ENCODE assay signal across 18 cellular contexts in the genomic region with DNA sequence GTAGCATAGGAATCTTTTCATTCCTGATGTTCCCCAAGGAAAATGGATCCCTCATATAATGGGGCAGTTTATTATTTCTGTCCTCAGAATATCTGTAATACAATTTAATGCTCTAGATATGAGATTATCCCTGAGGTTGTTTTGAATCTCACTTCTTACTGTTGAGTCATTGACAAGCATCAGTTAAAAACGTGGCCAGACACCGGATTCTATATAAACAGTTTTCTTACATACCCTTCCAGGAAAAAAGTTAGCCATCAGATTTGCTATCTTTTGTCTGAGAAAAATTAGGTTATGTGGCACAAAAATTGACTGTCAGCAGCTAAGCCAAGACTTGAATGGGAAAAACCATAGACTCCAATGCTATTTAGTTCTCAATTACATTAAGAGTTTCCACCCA.
DNase-seq lines count a peak whose midpoint lies in the region; ATAC-seq and TF ChIP-seq lines count a peak whose summit lies in the region.
"Had no signal": no experiment of that assay in that cellular context is flagged by ENCODE, and none has a peak within 500 bp of the region (broad histone marks: within the 10 kb centered on the region; RNA-seq: fewer than 3 reads in every experiment).

No MANE protein-coding gene starts in this region.

- H3K9me3 ChIP-seq in mesenchymal stem cell (ENCODE audit: control insufficient read depth, low read length), result peaks cover 18% of the 10 kb centered on the region

- H4K91ac ChIP-seq in mesenchymal stem cell (ENCODE audit: low read length), result no peak overlapping the region

- no peak overlapping the region for H2AK5ac ChIP-seq in mesenchymal stem cell (ENCODE audit: low read length, severe bottlenecking)

- H3K27me3 ChIP-seq in mesenchymal stem cell (ENCODE audit: control insufficient read depth in 1 of 2, insufficient read depth in 1 of 2, low read length in 2 of 2), result no peaks in the 10 kb centered on the region
- H3K27me3 ChIP-seq: BLaER1 treated with 17β-estradiol and CSF1 and Interleukin-3, amounts not matched to agents 10 nM and 100 nM had no signal

- no peak overlapping the region for H2AFZ ChIP-seq in mesenchymal stem cell (ENCODE audit: low read depth, low read length)

- no peak overlapping the region for H3K14ac ChIP-seq in mesenchymal stem cell (ENCODE audit: low read length in 2 of 2)

- H3K23ac ChIP-seq in mesenchymal stem cell (ENCODE audit: low read length in 2 of 2), result no peak overlapping the region

- no peak overlapping the region for H3K4ac ChIP-seq in mesenchymal stem cell (ENCODE audit: low read depth in 1 of 2, low read length in 2 of 2)

- no CpG with 5 or more reads among the region's 2 CpGs for WGBS in mesenchymal stem cell

- H3K18ac ChIP-seq in mesenchymal stem cell (ENCODE audit: low read depth in 1 of 2, low read length in 2 of 2), result no peak overlapping the region

- no peaks in the 10 kb centered on the region for H3K36me3 ChIP-seq in mesenchymal stem cell (ENCODE audit: control insufficient read depth in 1 of 2, insufficient read depth in 2 of 2, low read depth in 1 of 2, low read length in 2 of 2)
- H3K36me3 ChIP-seq: BLaER1 treated with 17β-estradiol and CSF1 and Interleukin-3, amounts not matched to agents 10 nM and 100 nM had no signal

- no peak for ATAC-seq in GM19023 (IDR thresholded peaks at IDR 0.05; ENCODE audit: unreplicated experiment)

- peaks cover 31% of the 10 kb centered on the region for H3K4me1 Mint-ChIP-seq in type B pancreatic cell (ENCODE audit: unreplicated experiment)

- TF ChIP-seq CTCF in choroid plexus epithelial cell (conservative IDR thresholded peaks at IDR 0.05; ENCODE audit: low read depth, low read length) (no peak), type B pancreatic cell (conservative IDR thresholded peaks at IDR 0.05) (no peak)

- H3K4me3 Mint-ChIP-seq in type B pancreatic cell, result no peak overlapping the region
- H3K4me3 Mint-ChIP-seq: CD4-positive, alpha-beta T cell had no signal

- peak overlapping the region; percentile 56 for H3K27ac Mint-ChIP-seq in type B pancreatic cell
- H3K27ac Mint-ChIP-seq: CD4-positive, alpha-beta T cell had no signal

- H3K27ac ChIP-seq in mesenchymal stem cell (ENCODE audit: low read length, poor library complexity, severe bottlenecking), result no peak overlapping the region
- H3K27ac ChIP-seq: BLaER1 treated with 17β-estradiol and CSF1 and Interleukin-3, amounts not matched to agents 10 nM and 100 nM had no signal

- H2BK120ac ChIP-seq in mesenchymal stem cell (ENCODE audit: low read depth, low read length), result no peak overlapping the region

- H2BK12ac ChIP-seq in mesenchymal stem cell (ENCODE audit: low read length in 2 of 2), result no peak overlapping the region

- no peak overlapping the region for H3K4me2 ChIP-seq in mesenchymal stem cell (ENCODE audit: low read length, poor library complexity, severe bottlenecking)
- H3K4me2 ChIP-seq: BLaER1 treated with 17β-estradiol and CSF1 and Interleukin-3, amounts not matched to agents 10 nM and 100 nM; SK-N-SH had no signal

- H2BK5ac ChIP-seq in mesenchymal stem cell (ENCODE audit: low read depth, low read length, poor library complexity, severe bottlenecking), result no peak overlapping the region

- H3K4me3 ChIP-seq in choroid plexus epithelial cell (ENCODE audit: low read depth, low read length), result no peak overlapping the region
- H3K4me3 ChIP-seq in mesenchymal stem cell (ENCODE audit: insufficient read depth in 1 of 2, low read depth in 1 of 2, low read length in 2 of 2), result no peak overlapping the region
- H3K4me3 ChIP-seq: BLaER1 treated with 17β-estradiol and CSF1 and Interleukin-3, amounts not matched to agents 10 nM and 100 nM had no signal

- H3K9me3 Mint-ChIP-seq in type B pancreatic cell, result peaks cover 5% of the 10 kb centered on the region

- H3K36me3 Mint-ChIP-seq in type B pancreatic cell, result no peaks in the 10 kb centered on the region

- no peak overlapping the region for H3K9ac ChIP-seq in mesenchymal stem cell (ENCODE audit: low read length)
- H3K9ac ChIP-seq: BLaER1 treated with 17β-estradiol and CSF1 and Interleukin-3, amounts not matched to agents 10 nM and 100 nM; SK-N-SH had no signal

- no peak overlapping the region for H2BK15ac ChIP-seq in mesenchymal stem cell (ENCODE audit: low read depth, poor library complexity, severe bottlenecking)

- peak; percentile 50 for DNase-seq in NCI-H446 treated with DMSO at 0.1 percent for 48 hours (lab: John Stamatoyannopoulos, UW)
- peak; percentile 5 for DNase-seq in choroid plexus epithelial cell (ENCODE audit: low read depth)
- peak; percentile 53 for DNase-seq in mesenchymal stem cell
- no peak for DNase-seq in type B pancreatic cell (ENCODE audit: extremely low spot score, unreplicated experiment)
- no peak for DNase-seq in amygdala (lab: John Stamatoyannopoulos, UW)
- DNase-seq in stimulated activated CD4-positive, alpha-beta T cell treated with anti-CD3 and anti-CD28 coated beads, Interleukin-12 subunit alpha, Interleukin-12 subunit beta, amount 100 ng/mL, for 4 hours, result no peak
- DNase-seq: CD4-positive, alpha-beta T cell; DMS53; GOT3; HCEC 1CT; KBM-7; MV-4-11; NCI-H1105; NCI-H2029; SIG-M5; SK-N-SH had no signal

- H3K79me1 ChIP-seq in mesenchymal stem cell (replicated peaks; ENCODE audit: low read length, poor library complexity, severe bottlenecking), result no peaks in the 10 kb centered on the region

- no peaks in the 10 kb centered on the region for H3K27me3 Mint-ChIP-seq in type B pancreatic cell

- H3K4me1 ChIP-seq in mesenchymal stem cell (ENCODE audit: control insufficient read depth, insufficient read depth, low read depth, low read length), result no peaks in the 10 kb centered on the region
- H3K4me1 ChIP-seq: BLaER1 treated with 17β-estradiol and CSF1 and Interleukin-3, amounts not matched to agents 10 nM and 100 nM had no signal

- H4K8ac ChIP-seq in mesenchymal stem cell (ENCODE audit: low read length), result no peak overlapping the region

Comparison
In these comparisons a context has a peak if more than half of its experiments do, and no peak if none do; other contexts are left out.
1. DNase-seq: peak in NCI-H446 treated with DMSO at 0.1 percent for 48 hours (single experiment), choroid plexus epithelial cell (single experiment) and mesenchymal stem cell (single experiment); none in type B pancreatic cell (single experiment), amygdala (0 of 56) and stimulated activated CD4-positive, alpha-beta T cell treated with anti-CD3 and anti-CD28 coated beads, Interleukin-12 subunit alpha, Interleukin-12 subunit beta, amount 100 ng/mL, for 4 hours (single experiment).